ENCODE assay signal across 13 cellular contexts in the genomic region with DNA sequence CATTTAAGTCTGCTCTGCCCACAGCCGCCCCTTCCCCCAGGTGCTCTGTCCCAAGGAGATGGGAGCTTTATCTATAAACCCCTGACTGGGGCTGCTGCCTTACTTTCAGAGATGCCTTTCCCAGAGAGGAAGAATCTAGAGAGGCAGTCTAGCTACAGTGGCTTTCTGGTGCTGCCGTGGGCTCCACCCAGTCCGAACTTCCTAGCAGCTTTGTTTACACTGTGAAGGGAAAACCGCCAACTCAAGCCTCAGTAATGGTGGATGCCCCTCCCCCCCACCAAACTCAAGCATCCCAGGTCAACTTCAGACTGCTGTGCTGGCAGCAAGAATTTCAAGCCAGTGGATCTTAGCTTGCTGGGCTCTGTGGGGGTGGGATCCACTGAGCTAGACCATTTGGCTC. TPM values are rescaled to one million over a fixed set of nuclear protein-coding genes. Genes with fewer than 3 reads are reported as not detected.
DNase-seq lines count a peak whose midpoint lies in the region; ATAC-seq and TF ChIP-seq lines count a peak whose summit lies in the region.
"Not testable (repeated sequence)": the region's sequence is repeated elsewhere in the genome, so short reads cannot be mapped to it uniquely, and the experiment has no call there.
"Had no signal": no experiment of that assay in that cellular context is flagged by ENCODE, and none has a peak within 500 bp of the region (broad histone marks: within the 10 kb centered on the region; RNA-seq: fewer than 3 reads in every experiment).

No MANE protein-coding gene starts in this region.

- not testable (repeated sequence) for H2BK5ac ChIP-seq in mesenchymal stem cell (ENCODE audit: low read depth, low read length, poor library complexity, severe bottlenecking)

- H3K4me1 ChIP-seq in fibroblast of lung (ENCODE audit: control insufficient read depth, extremely low read depth, insufficient read depth, low read length); right cardiac atrium (ENCODE audit: control insufficient read depth, insufficient read depth, low read length); mesenchymal stem cell (ENCODE audit: control insufficient read depth, insufficient read depth, low read depth, low read length): not testable (repeated sequence)
- H3K4me1 ChIP-seq in sigmoid colon (peaks cover 0 to 43% (median 28%) of the 10 kb centered on the region in 4 donors), tibial artery (peaks cover 0 to 31% (median 19%) of the 10 kb centered on the region in 4 donors)

- not testable (repeated sequence) for H3K18ac ChIP-seq in mesenchymal stem cell (ENCODE audit: low read depth in 1 of 2, low read length in 2 of 2)

- not testable (repeated sequence) for H3K27ac ChIP-seq in fibroblast of lung (ENCODE audit: insufficient read depth, low read length); mesenchymal stem cell (ENCODE audit: low read length, poor library complexity, severe bottlenecking)
- H3K27ac ChIP-seq in right cardiac atrium (ENCODE audit: low read length): peak overlapping the region; percentile 12
- H3K27ac ChIP-seq in sigmoid colon: peak overlapping the region; percentile 32 to 70 (median 59)
- H3K27ac ChIP-seq in tibial artery: peak overlapping the region; percentile 21 to 28

- not testable (repeated sequence) for H4K91ac ChIP-seq in mesenchymal stem cell (ENCODE audit: low read length)

- not testable (repeated sequence) for H2BK120ac ChIP-seq in mesenchymal stem cell (ENCODE audit: low read depth, low read length)

- not testable (repeated sequence) for TF ChIP-seq POLR2A in sigmoid colon (IDR thresholded peaks at IDR 0.05)

- H3K4me2 ChIP-seq in fibroblast of lung (ENCODE audit: extremely low read depth, insufficient read depth, low read length); mesenchymal stem cell (ENCODE audit: low read length, poor library complexity, severe bottlenecking): not testable (repeated sequence)

- not testable (repeated sequence) for H2AFZ ChIP-seq in fibroblast of lung (ENCODE audit: low read length); mesenchymal stem cell (ENCODE audit: low read depth, low read length)

- H3K79me1 ChIP-seq in mesenchymal stem cell (replicated peaks; ENCODE audit: low read length, poor library complexity, severe bottlenecking): not testable (repeated sequence)

- not testable (repeated sequence) for H2BK15ac ChIP-seq in mesenchymal stem cell (ENCODE audit: low read depth, poor library complexity, severe bottlenecking)

- H3K23ac ChIP-seq in mesenchymal stem cell (ENCODE audit: low read length in 2 of 2): not testable (repeated sequence)

- H3K36me3 ChIP-seq in fibroblast of lung (ENCODE audit: control insufficient read depth, insufficient read depth, low read length); mesenchymal stem cell (ENCODE audit: control insufficient read depth in 1 of 2, insufficient read depth in 2 of 2, low read depth in 1 of 2, low read length in 2 of 2): not testable (repeated sequence)
- H3K36me3 ChIP-seq in sigmoid colon (peaks cover 39 to 64% (median 47%) of the 10 kb centered on the region in 4 donors), tibial artery (peaks cover 48 to 67% (median 52%) of the 10 kb centered on the region in 3 donors)

- not testable (repeated sequence) for TF ChIP-seq CTCF in choroid plexus epithelial cell (conservative IDR thresholded peaks at IDR 0.05; ENCODE audit: low read depth, low read length); fibroblast of lung (conservative IDR thresholded peaks at IDR 0.05 in 1 of 2, IDR thresholded peaks at IDR 0.05 in 1 of 2; ENCODE audit: low read depth in 1 of 2, low read length in 2 of 2); sigmoid colon (IDR thresholded peaks at IDR 0.05); tibial artery (IDR thresholded peaks at IDR 0.05)

- not testable (repeated sequence) for H4K8ac ChIP-seq in mesenchymal stem cell (ENCODE audit: low read length)

- not testable (repeated sequence) for ATAC-seq in right cardiac atrium

- DNase-seq in HT-29 (ENCODE audit: low spot score) (peak; percentile 18), choroid plexus epithelial cell (ENCODE audit: low read depth) (peak; percentile 36), fibroblast of lung (ENCODE audit: low read depth in 2 of 2) (peak; percentile 24 to 68), right cardiac atrium (peak in 1 of 3 donors; percentile 40), mesenchymal stem cell (peak; percentile 22)
- not testable (repeated sequence) for DNase-seq in sigmoid colon, tibial artery

- 67% methylated on average over 4 of the region's 4 CpGs for WGBS in right cardiac atrium
- 70% methylated on average over 3 of the region's 4 CpGs for WGBS in mesenchymal stem cell
- 50 to 61% methylated on average over 4 of the region's 4 CpGs for WGBS in sigmoid colon, 2 donors

- H3K9me3 ChIP-seq in fibroblast of lung (ENCODE audit: control insufficient read depth, insufficient read depth, low read depth, low read length); right cardiac atrium (ENCODE audit: control insufficient read depth, low read length); mesenchymal stem cell (ENCODE audit: control insufficient read depth, low read length); sigmoid colon; tibial artery: not testable (repeated sequence)

- not testable (repeated sequence) for H2AK5ac ChIP-seq in mesenchymal stem cell (ENCODE audit: low read length, severe bottlenecking)

- H4K20me1 ChIP-seq in fibroblast of lung (ENCODE audit: control insufficient read depth, extremely low read depth, insufficient read depth, low read length): not testable (repeated sequence)

- H2BK12ac ChIP-seq in mesenchymal stem cell (ENCODE audit: low read length in 2 of 2): not testable (repeated sequence)

- not testable (repeated sequence) for H3K79me2 ChIP-seq in fibroblast of lung (ENCODE audit: control insufficient read depth, insufficient read depth, low read length)

- not testable (repeated sequence) for TF ChIP-seq EP300 in sigmoid colon (IDR thresholded peaks at IDR 0.05)

- H3K9ac ChIP-seq in fibroblast of lung (ENCODE audit: insufficient read depth, low read length); mesenchymal stem cell (ENCODE audit: low read length): not testable (repeated sequence)

- not testable (repeated sequence) for H3K4ac ChIP-seq in mesenchymal stem cell (ENCODE audit: low read depth in 1 of 2, low read length in 2 of 2)

- H3K14ac ChIP-seq in mesenchymal stem cell (ENCODE audit: low read length in 2 of 2): not testable (repeated sequence)

- intact Hi-C loops in right cardiac atrium (cut with DNase I); sigmoid colon (cut with DNase I); tibial artery (cut with DNase I; ENCODE audit: low total_unique reads): not testable (repeated sequence)

- H3K4me3 ChIP-seq in choroid plexus epithelial cell (ENCODE audit: low read depth, low read length); fibroblast of lung (replicated peaks in 1 of 4; ENCODE audit: control extremely low read depth in 1 of 4, insufficient read depth in 1 of 4, low read depth in 3 of 4, low read length in 4 of 4); right cardiac atrium (ENCODE audit: low read length); mesenchymal stem cell (ENCODE audit: insufficient read depth in 1 of 2, low read depth in 1 of 2, low read length in 2 of 2); sigmoid colon; tibial artery: not testable (repeated sequence)

- H3K27me3 ChIP-seq in fibroblast of lung (ENCODE audit: control insufficient read depth, insufficient read depth, low read length); right cardiac atrium (ENCODE audit: control insufficient read depth, insufficient read depth); mesenchymal stem cell (ENCODE audit: control insufficient read depth in 1 of 2, insufficient read depth in 1 of 2, low read length in 2 of 2); sigmoid colon; tibial artery: not testable (repeated sequence)

RNA-seq across cellular contexts. Expression of a gene that starts 40.5 kb away (rescaled TPM):
- total RNA-seq in HT-29 (2014; rRNA removed; shearing (Covaris generic)): not detected in 2 replicates
- 2.3 and 4.1 TPM in 2 replicates for total RNA-seq in fibroblast of lung
- 0.64 and 0.70 TPM in 2 replicates for polyA plus RNA-seq in fibroblast of lung
- polyA plus RNA-seq in fibroblast of lung (2012): 0.36 and 0.37 TPM in 2 replicates
- not detected in 2 replicates for polyA minus RNA-seq in fibroblast of lung (ENCODE audit: low replicate concordance)
- total RNA-seq in right cardiac atrium: 100 to 1,000 TPM; 343 to 386 (median 355) TPM
- 492 TPM for polyA plus RNA-seq in right cardiac atrium
- 0.03 TPM for polyA plus RNA-seq in mesenchymal stem cell (2013, experiment 1 of 2)
- 0.04 TPM for polyA plus RNA-seq in mesenchymal stem cell (2013, experiment 2 of 2)
- 1,000 to 10,000 TPM; 1,005 to 1,386 (median 1,166) TPM for total RNA-seq in sigmoid colon
- 100 to 1,000 TPM in 1 of 3 donors, 10 to 100 TPM in 2; 10.4 to 145 (median 28.8) TPM for polyA plus RNA-seq in sigmoid colon
- total RNA-seq: CD4-positive, alpha-beta memory T cell; Daoy; GM23248; HT1080; LHCN-M2 had no signal
- polyA plus RNA-seq: A549; CD4-positive, alpha-beta memory T cell; GM23248 had no signal

Comparison
In these comparisons a context has a peak if more than half of its experiments do, and no peak if none do; other contexts are left out.
1. RNA of a gene that starts 40.5 kb away (total RNA-seq): 1,005 to 1,386 TPM in sigmoid colon and 343 to 386 TPM in right cardiac atrium; 2.3 to 4.1 TPM in fibroblast of lung and not detected in HT-29; every median in the first group is over 10 times any median in the second.